ENCODE assay signal across 9 cellular contexts in genomic region chr4:40205259-40206198, GRCh38. TPM values are rescaled to one million over a fixed set of nuclear protein-coding genes. Genes with fewer than 3 reads are reported as not detected.
A peak's percentile ranks its signal among the peaks of the same experiment; 100 is the strongest.
DNase-seq lines count a peak whose midpoint lies in the region; ATAC-seq and TF ChIP-seq lines count a peak whose summit lies in the region.
"Had no signal": no experiment of that assay in that cellular context is flagged by ENCODE, and none has a peak within 500 bp of the region (broad histone marks: within the 10 kb centered on the region; RNA-seq: fewer than 3 reads in every experiment).

No MANE protein-coding gene starts in this region.

- no peaks in the 10 kb centered on the region for H3K9me3 Mint-ChIP-seq in activated naive CD4-positive, alpha-beta T cell treated with anti-CD3 and anti-CD28 coated beads, Interleukin-2, amount 50 U/mL, for 24 hours
- no peaks in the 10 kb centered on the region for H3K9me3 Mint-ChIP-seq in stimulated activated naive B cell treated with anti-CD40 and anti-IgM and Interleukin-4, amounts not matched to agents 10 μg/mL and 1 μg/mL and 100 μg/mL, for 72 hours

- H3K27ac Mint-ChIP-seq in activated naive CD4-positive, alpha-beta T cell treated with anti-CD3 and anti-CD28 coated beads, Interleukin-2, amount 50 U/mL, for 24 hours = peak overlapping the region; percentile 95
- peak overlapping the region; percentile 95 for H3K27ac Mint-ChIP-seq in stimulated activated naive B cell treated with anti-CD40 and anti-IgM and Interleukin-4, amounts not matched to agents 10 μg/mL and 1 μg/mL and 100 μg/mL, for 72 hours

- peak; percentile 89 for DNase-seq in GM12864 (ENCODE audit: low read depth)
- peak; percentile 58 for DNase-seq in stimulated activated naive B cell treated with anti-CD40 and anti-IgM and Interleukin-4, amounts not matched to agents 10 μg/mL and 1 μg/mL and 100 μg/mL, for 72 hours
- DNase-seq in H4 (ENCODE audit: low spot score) = no peak
- DNase-seq in NCI-H2081 (lab: John Stamatoyannopoulos, UW) = no peak
- no peak for DNase-seq in DMS153 treated with DMSO at 0.1 percent for 48 hours (lab: John Stamatoyannopoulos, UW; ENCODE audit: unreplicated experiment)

- H3K4me1 Mint-ChIP-seq in activated naive CD4-positive, alpha-beta T cell treated with anti-CD3 and anti-CD28 coated beads, Interleukin-2, amount 50 U/mL, for 24 hours = peaks cover 73% of the 10 kb centered on the region
- peaks cover 49 to 90% of the 10 kb centered on the region in 2 donors for H3K4me1 Mint-ChIP-seq in stimulated activated naive B cell treated with anti-CD40 and anti-IgM and Interleukin-4, amounts not matched to agents 10 μg/mL and 1 μg/mL and 100 μg/mL, for 72 hours

- peak overlapping the region; percentile 99 for H3K4me3 Mint-ChIP-seq in activated naive CD4-positive, alpha-beta T cell treated with anti-CD3 and anti-CD28 coated beads, Interleukin-2, amount 50 U/mL, for 24 hours
- peak overlapping the region; percentile 66 to 80 for H3K4me3 Mint-ChIP-seq in stimulated activated naive B cell treated with anti-CD40 and anti-IgM and Interleukin-4, amounts not matched to agents 10 μg/mL and 1 μg/mL and 100 μg/mL, for 72 hours

- H3K27me3 Mint-ChIP-seq in activated naive CD4-positive, alpha-beta T cell treated with anti-CD3 and anti-CD28 coated beads, Interleukin-2, amount 50 U/mL, for 24 hours = no peaks in the 10 kb centered on the region
- no peaks in the 10 kb centered on the region for H3K27me3 Mint-ChIP-seq in stimulated activated naive B cell treated with anti-CD40 and anti-IgM and Interleukin-4, amounts not matched to agents 10 μg/mL and 1 μg/mL and 100 μg/mL, for 72 hours

- ATAC-seq in GM21390 (IDR thresholded peaks at IDR 0.05; ENCODE audit: unreplicated experiment) (peak; percentile 66), HG03575 (IDR thresholded peaks at IDR 0.05; ENCODE audit: extremely low read depth, insufficient number of reproducible peaks, low FRiP score, unreplicated experiment) (peak; percentile 36)
- ATAC-seq in stimulated activated naive B cell treated with anti-CD40 and anti-IgM and Interleukin-4, amounts not matched to agents 10 μg/mL and 1 μg/mL and 100 μg/mL, for 72 hours (replicated peaks) = peak; percentile 72 to 83

- TF ChIP-seq CTCF in GM12864 (IDR thresholded peaks at IDR 0.05; ENCODE audit: low read depth, low read length, missing control alignments) = no peak

- peaks cover 36% of the 10 kb centered on the region for H3K36me3 Mint-ChIP-seq in activated naive CD4-positive, alpha-beta T cell treated with anti-CD3 and anti-CD28 coated beads, Interleukin-2, amount 50 U/mL, for 24 hours
- peaks cover 14 to 35% of the 10 kb centered on the region in 2 donors for H3K36me3 Mint-ChIP-seq in stimulated activated naive B cell treated with anti-CD40 and anti-IgM and Interleukin-4, amounts not matched to agents 10 μg/mL and 1 μg/mL and 100 μg/mL, for 72 hours

- H3K4me3 ChIP-seq in GM12864 (ENCODE audit: low read depth, low read length) = peak overlapping the region; percentile 97

RNA-seq across cellular contexts. Expression of gene RHOH, which starts 8.7 kb away (rescaled TPM):
- 0.49 TPM in 1 of 2 replicates, not detected in the other for total RNA-seq in H4 (2014; rRNA removed; shearing (Covaris generic))
- total RNA-seq: HT1080 had no signal

Comparison
In these comparisons a context has a peak if more than half of its experiments do, and no peak if none do; other contexts are left out.
1. DNase-seq: peak in GM12864 (single experiment) and stimulated activated naive B cell treated with anti-CD40 and anti-IgM and Interleukin-4, amounts not matched to agents 10 μg/mL and 1 μg/mL and 100 μg/mL, for 72 hours (single experiment); none in H4 (single experiment), NCI-H2081 (0 of 2) and DMS153 treated with DMSO at 0.1 percent for 48 hours (single experiment).
2. Peak in every context shown above with its lines, with median percentiles within 50 percentile points of each other: ATAC-seq.